Comparison of ENCODE assay signal across 1 cellular context in genomic region chr9:127848756-127849504, GRCh38.
TF ChIP-seq lines count a peak whose summit lies in the region.

No MANE protein-coding gene starts in this region.

TF ChIP-seq in K562, 482 proteins besides CTCF, POLR2A, EP300 and RAD21 (continued from another document):
- TF ChIP-seq MBD2 (IDR thresholded peaks at IDR 0.05; ENCODE audit: borderline replicate concordance, low read depth) (no peak), ZZZ3 (IDR thresholded peaks at IDR 0.05) (no peak), CC2D1A (IDR thresholded peaks at IDR 0.05) (no peak), STAT5B (CRISPR knock-in tag; IDR thresholded peaks at IDR 0.05) (no peak), ELF4 (CRISPR knock-in tag; IDR thresholded peaks at IDR 0.05) (no peak), DIDO1 (tag; IDR thresholded peaks at IDR 0.05; ENCODE audit: low read depth) (no peak), ZNF354B (CRISPR knock-in tag; IDR thresholded peaks at IDR 0.05) (no peak), FOXJ2 (tag; IDR thresholded peaks at IDR 0.05) (no peak), FOXP1 (CRISPR knock-in tag; IDR thresholded peaks at IDR 0.05) (no peak), ZNF239 (CRISPR knock-in tag; IDR thresholded peaks at IDR 0.05) (no peak), RB1 (IDR thresholded peaks at IDR 0.05; ENCODE audit: low read depth) (no peak), SREBF2 (CRISPR knock-in tag; IDR thresholded peaks at IDR 0.05) (no peak), MGA (IDR thresholded peaks at IDR 0.05) (no peak), ARNT (IDR thresholded peaks at IDR 0.05) (no peak), KDM5B (IDR thresholded peaks at IDR 0.05; ENCODE audit: insufficient replicate concordance, low read depth, low read length) (no peak), BRCA1 (IDR thresholded peaks at IDR 0.05) (no peak), BRCA1 (CRISPR knock-in tag; IDR thresholded peaks at IDR 0.05) (no peak), CBX5 (IDR thresholded peaks at IDR 0.05; ENCODE audit: borderline replicate concordance, low read depth) (peak; percentile 96), ZNF77 (CRISPR knock-in tag; IDR thresholded peaks at IDR 0.05) (no peak), NCOR1 (IDR thresholded peaks at IDR 0.05) (no peak), ZNF165 (CRISPR knock-in tag; IDR thresholded peaks at IDR 0.05; ENCODE audit: borderline replicate concordance) (no peak), BCOR (IDR thresholded peaks at IDR 0.05) (no peak), NCOA1 (IDR thresholded peaks at IDR 0.05; ENCODE audit: low read depth) (peak; percentile 51; the same call in 1 of the 2 replicates), PHF21A (IDR thresholded peaks at IDR 0.05; ENCODE audit: borderline replicate concordance, low read depth) (no peak)
- TF ChIP-seq, protein P1, sequence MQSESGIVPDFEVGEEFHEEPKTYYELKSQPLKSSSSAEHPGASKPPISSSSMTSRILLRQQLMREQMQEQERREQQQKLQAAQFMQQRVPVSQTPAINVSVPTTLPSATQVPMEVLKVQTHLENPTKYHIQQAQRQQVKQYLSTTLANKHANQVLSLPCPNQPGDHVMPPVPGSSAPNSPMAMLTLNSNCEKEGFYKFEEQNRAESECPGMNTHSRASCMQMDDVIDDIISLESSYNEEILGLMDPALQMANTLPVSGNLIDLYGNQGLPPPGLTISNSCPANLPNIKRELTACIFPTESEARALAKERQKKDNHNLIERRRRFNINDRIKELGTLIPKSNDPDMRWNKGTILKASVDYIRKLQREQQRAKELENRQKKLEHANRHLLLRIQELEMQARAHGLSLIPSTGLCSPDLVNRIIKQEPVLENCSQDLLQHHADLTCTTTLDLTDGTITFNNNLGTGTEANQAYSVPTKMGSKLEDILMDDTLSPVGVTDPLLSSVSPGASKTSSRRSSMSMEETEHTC (IDR thresholded peaks at IDR 0.05), result 0 out of 2 replicates have a peak, but pooled peaks have one; percentile 45
- TF ChIP-seq, protein P2, sequence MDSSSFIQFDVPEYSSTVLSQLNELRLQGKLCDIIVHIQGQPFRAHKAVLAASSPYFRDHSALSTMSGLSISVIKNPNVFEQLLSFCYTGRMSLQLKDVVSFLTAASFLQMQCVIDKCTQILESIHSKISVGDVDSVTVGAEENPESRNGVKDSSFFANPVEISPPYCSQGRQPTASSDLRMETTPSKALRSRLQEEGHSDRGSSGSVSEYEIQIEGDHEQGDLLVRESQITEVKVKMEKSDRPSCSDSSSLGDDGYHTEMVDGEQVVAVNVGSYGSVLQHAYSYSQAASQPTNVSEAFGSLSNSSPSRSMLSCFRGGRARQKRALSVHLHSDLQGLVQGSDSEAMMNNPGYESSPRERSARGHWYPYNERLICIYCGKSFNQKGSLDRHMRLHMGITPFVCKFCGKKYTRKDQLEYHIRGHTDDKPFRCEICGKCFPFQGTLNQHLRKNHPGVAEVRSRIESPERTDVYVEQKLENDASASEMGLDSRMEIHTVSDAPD (CRISPR knock-in tag; IDR thresholded peaks at IDR 0.05), result no peak
- TF ChIP-seq, protein P3, sequence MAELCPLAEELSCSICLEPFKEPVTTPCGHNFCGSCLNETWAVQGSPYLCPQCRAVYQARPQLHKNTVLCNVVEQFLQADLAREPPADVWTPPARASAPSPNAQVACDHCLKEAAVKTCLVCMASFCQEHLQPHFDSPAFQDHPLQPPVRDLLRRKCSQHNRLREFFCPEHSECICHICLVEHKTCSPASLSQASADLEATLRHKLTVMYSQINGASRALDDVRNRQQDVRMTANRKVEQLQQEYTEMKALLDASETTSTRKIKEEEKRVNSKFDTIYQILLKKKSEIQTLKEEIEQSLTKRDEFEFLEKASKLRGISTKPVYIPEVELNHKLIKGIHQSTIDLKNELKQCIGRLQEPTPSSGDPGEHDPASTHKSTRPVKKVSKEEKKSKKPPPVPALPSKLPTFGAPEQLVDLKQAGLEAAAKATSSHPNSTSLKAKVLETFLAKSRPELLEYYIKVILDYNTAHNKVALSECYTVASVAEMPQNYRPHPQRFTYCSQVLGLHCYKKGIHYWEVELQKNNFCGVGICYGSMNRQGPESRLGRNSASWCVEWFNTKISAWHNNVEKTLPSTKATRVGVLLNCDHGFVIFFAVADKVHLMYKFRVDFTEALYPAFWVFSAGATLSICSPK (IDR thresholded peaks at IDR 0.05; ENCODE audit: borderline replicate concordance), result no peak
- TF ChIP-seq, protein P4, sequence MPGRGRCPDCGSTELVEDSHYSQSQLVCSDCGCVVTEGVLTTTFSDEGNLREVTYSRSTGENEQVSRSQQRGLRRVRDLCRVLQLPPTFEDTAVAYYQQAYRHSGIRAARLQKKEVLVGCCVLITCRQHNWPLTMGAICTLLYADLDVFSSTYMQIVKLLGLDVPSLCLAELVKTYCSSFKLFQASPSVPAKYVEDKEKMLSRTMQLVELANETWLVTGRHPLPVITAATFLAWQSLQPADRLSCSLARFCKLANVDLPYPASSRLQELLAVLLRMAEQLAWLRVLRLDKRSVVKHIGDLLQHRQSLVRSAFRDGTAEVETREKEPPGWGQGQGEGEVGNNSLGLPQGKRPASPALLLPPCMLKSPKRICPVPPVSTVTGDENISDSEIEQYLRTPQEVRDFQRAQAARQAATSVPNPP (IDR thresholded peaks at IDR 0.05; ENCODE audit: borderline replicate concordance, insufficient read depth, insufficient read length), result no peak
